In genomic region chr9:70455993-70456704, GRCh38 we compare ENCODE assay signal across 17 cellular contexts. TPM values are rescaled to one million over a fixed set of nuclear protein-coding genes. Genes with fewer than 3 reads are reported as not detected.
A peak's percentile ranks its signal among the peaks of the same experiment; 100 is the strongest.
DNase-seq lines count a peak whose midpoint lies in the region; ATAC-seq and TF ChIP-seq lines count a peak whose summit lies in the region.
"Had no signal": no experiment of that assay in that cellular context is flagged by ENCODE, and none has a peak within 500 bp of the region (broad histone marks: within the 10 kb centered on the region; RNA-seq: fewer than 3 reads in every experiment).

No MANE protein-coding gene starts in this region.

- DNase-seq in lower lobe of right lung (no peak), stomach (peak; percentile 46), CD14-positive monocyte (ENCODE audit: low spot score) (no peak), UCSD-AML1 (lab: John Stamatoyannopoulos, UW; ENCODE audit: unreplicated experiment) (no peak), foreskin melanocyte (no peak)
- DNase-seq: Calu3; CD4-positive, CD25-positive, alpha-beta regulatory T cell; NCI-H1092; NCI-H2107; NCI-H226; NCI-H526; NK-92 treated with Interleukin-12 subunit alpha and Interleukin-12 subunit beta, amount 100 ng/mL, for 24 hours had no signal

- no peaks in the 10 kb centered on the region for H3K36me3 ChIP-seq in ACC112 (ENCODE audit: insufficient read depth, low read length)
- no peaks in the 10 kb centered on the region for H3K36me3 ChIP-seq in Loucy (ENCODE audit: insufficient read depth, low read length)
- no peaks in the 10 kb centered on the region for H3K36me3 ChIP-seq in lower lobe of right lung
- H3K36me3 ChIP-seq in stomach: no peaks in the 10 kb centered on the region
- H3K36me3 ChIP-seq: HAP-1 had no signal

- WGBS in stomach, 5 donors: 45 to 62% (median 55%) methylated on average over 7 of the region's 7 CpGs

- no peaks in the 10 kb centered on the region for H3K9me3 ChIP-seq in Loucy (ENCODE audit: insufficient read depth, low read depth, low read length)
- H3K9me3 ChIP-seq in lower lobe of right lung: no peaks in the 10 kb centered on the region
- no peaks in the 10 kb centered on the region for H3K9me3 ChIP-seq in stomach
- H3K9me3 ChIP-seq: A549, HAP-1 had no signal

- H3K79me2 ChIP-seq in ACC112 (ENCODE audit: control insufficient read depth, insufficient read depth, low read length, unreplicated experiment) (no peaks in the 10 kb centered on the region), Loucy (ENCODE audit: insufficient read depth, low read length) (no peaks in the 10 kb centered on the region)

- H3K36me3 Mint-ChIP-seq in CD14-positive monocyte: no peaks in the 10 kb centered on the region
- H3K36me3 Mint-ChIP-seq: CD4-positive, CD25-positive, alpha-beta regulatory T cell had no signal

- no peaks in the 10 kb centered on the region for H3K27me3 ChIP-seq in ACC112 (ENCODE audit: insufficient read depth, low read length)
- H3K27me3 ChIP-seq in Loucy (ENCODE audit: insufficient read depth, low read length, poor library complexity, severe bottlenecking): no peaks in the 10 kb centered on the region
- no peaks in the 10 kb centered on the region for H3K27me3 ChIP-seq in lower lobe of right lung (ENCODE audit: low read depth)
- no peaks in the 10 kb centered on the region for H3K27me3 ChIP-seq in stomach

- ATAC-seq in lower lobe of right lung: no peak
- ATAC-seq: A549 had no signal

- H3K27me3 Mint-ChIP-seq in CD14-positive monocyte (ENCODE audit: low read depth in 3 of 3): peaks cover 2% of the 10 kb centered on the region in 3 donors
- H3K27me3 Mint-ChIP-seq: CD4-positive, CD25-positive, alpha-beta regulatory T cell had no signal

- H3K4me1 ChIP-seq in ACC112 (ENCODE audit: control insufficient read depth, insufficient read depth, low read length, unreplicated experiment) (no peaks in the 10 kb centered on the region), Loucy (ENCODE audit: insufficient read depth, low read length, poor library complexity, severe bottlenecking) (no peaks in the 10 kb centered on the region), lower lobe of right lung (no peaks in the 10 kb centered on the region), stomach (peaks cover 9 to 22% (median 15%) of the 10 kb centered on the region in 4 donors)
- H3K4me1 ChIP-seq: A549, HAP-1 had no signal

- no peak overlapping the region for H3K4me3 Mint-ChIP-seq in CD14-positive monocyte
- H3K4me3 Mint-ChIP-seq: CD4-positive, CD25-positive, alpha-beta regulatory T cell had no signal

- H2AFZ ChIP-seq in ACC112 (ENCODE audit: low read length, unreplicated experiment): peak overlapping the region; percentile 14
- H2AFZ ChIP-seq in Loucy (ENCODE audit: low read length): 0 out of 2 replicates have a peak overlapping the region, but pooled peaks have one; percentile 4

- intact Hi-C loops in lower lobe of right lung (cut with DNase I) (no loop called here), stomach (cut with DNase I; ENCODE audit: low total_unique reads) (no loop called here), CD14-positive monocyte (cut with micrococcal nuclease) (no loop called here)

- H3K4me2 ChIP-seq in Loucy (ENCODE audit: low read depth, low read length, poor library complexity, severe bottlenecking): no peak overlapping the region
- H3K4me2 ChIP-seq: A549 had no signal

- no peak for TF ChIP-seq EP300 in stomach (IDR thresholded peaks at IDR 0.05)

- H3K4me3 ChIP-seq in ACC112 (ENCODE audit: low read depth, low read length) (no peak overlapping the region), Loucy (ENCODE audit: low read length, poor library complexity, severe bottlenecking) (no peak overlapping the region), lower lobe of right lung (no peak overlapping the region), stomach (no peak overlapping the region)
- H3K4me3 ChIP-seq: A549, HAP-1 had no signal

- H3K4me1 Mint-ChIP-seq in CD14-positive monocyte: no peaks in the 10 kb centered on the region

- peaks cover 0 to 3% (median 0%) of the 10 kb centered on the region in 7 donors for H3K9me3 Mint-ChIP-seq in CD14-positive monocyte

- TF ChIP-seq CTCF in Loucy (conservative IDR thresholded peaks at IDR 0.05; ENCODE audit: low read length) (no peak), lower lobe of right lung (IDR thresholded peaks at IDR 0.05) (no peak), stomach (IDR thresholded peaks at IDR 0.05) (no peak), CD14-positive monocyte (IDR thresholded peaks at IDR 0.05) (no peak)

- no peak overlapping the region for H3K27ac Mint-ChIP-seq in CD14-positive monocyte
- H3K27ac Mint-ChIP-seq: CD4-positive, CD25-positive, alpha-beta regulatory T cell had no signal

- H3F3A ChIP-seq in Loucy (ENCODE audit: low read depth): no peaks in the 10 kb centered on the region

- H3K9ac ChIP-seq in Loucy (ENCODE audit: low read depth, low read length, poor library complexity, severe bottlenecking): no peak overlapping the region

- H4K20me1 ChIP-seq in Loucy (ENCODE audit: insufficient read depth, low read length, poor library complexity, severe bottlenecking): no peaks in the 10 kb centered on the region

- no peaks in the 10 kb centered on the region for H3K9me2 ChIP-seq in Loucy (replicated peaks; ENCODE audit: low read depth, low read length)

- TF ChIP-seq POLR2A in stomach (IDR thresholded peaks at IDR 0.05): no peak

- no peak overlapping the region for H3K27ac ChIP-seq in ACC112 (ENCODE audit: low read depth, low read length)
- H3K27ac ChIP-seq in lower lobe of right lung: peak overlapping the region; percentile 22
- peak overlapping the region; percentile 13 to 64 (median 44) for H3K27ac ChIP-seq in stomach
- H3K27ac ChIP-seq: A549, RWPE1 had no signal

RNA-seq across cellular contexts. Expression of gene KLF9, which starts 41.7 kb away (rescaled TPM):
- total RNA-seq in lower lobe of right lung (76.9 TPM), stomach (100 to 1,000 TPM in 2 of 5 donors, 10 to 100 TPM in 3; 37.3 to 174 (median 95.3) TPM)
- polyA plus RNA-seq in stomach (10 to 100 TPM; 27.9 to 35.9 (median 28.4) TPM), CD14-positive monocyte (under 1 TPM; 0.18 to 0.72 TPM)
